1 cellular context compared by ENCODE assay signal in the genomic region with DNA sequence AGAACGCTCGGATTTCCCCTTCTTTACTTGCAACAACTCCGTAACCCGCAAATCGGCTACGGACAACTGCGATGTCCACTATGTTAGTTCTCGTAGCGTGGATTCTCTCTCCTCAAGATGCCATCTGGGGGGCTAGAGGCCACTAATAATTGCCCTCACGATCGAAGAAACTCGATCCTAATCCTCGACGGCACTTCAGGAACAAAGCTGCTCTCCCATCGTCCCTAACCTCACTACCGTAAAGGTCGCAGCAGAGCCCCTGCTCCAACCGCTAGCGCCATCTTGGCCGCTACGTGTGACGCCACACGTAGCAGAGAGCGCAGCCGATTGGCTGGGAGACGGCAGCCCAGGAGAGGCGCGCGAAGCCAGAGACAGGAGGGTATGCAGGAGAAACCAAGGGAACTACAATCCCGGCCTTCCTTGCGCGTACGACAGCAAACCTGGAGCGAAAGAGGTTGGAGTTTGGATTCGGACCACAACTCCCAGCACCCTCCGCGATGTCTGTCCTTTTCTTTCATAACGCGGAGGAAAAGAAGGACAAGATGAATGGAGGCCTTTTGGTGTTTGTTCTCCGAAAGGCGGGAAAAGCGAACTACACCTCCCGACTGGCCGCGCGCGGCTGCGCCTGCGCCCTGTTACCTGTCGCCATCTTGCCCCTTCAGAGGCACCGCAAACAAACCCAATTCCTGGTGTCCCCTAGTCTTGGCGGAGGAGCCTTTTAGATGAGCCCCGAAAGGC.
TF ChIP-seq lines count a peak whose summit lies in the region.

A gene with protein sequence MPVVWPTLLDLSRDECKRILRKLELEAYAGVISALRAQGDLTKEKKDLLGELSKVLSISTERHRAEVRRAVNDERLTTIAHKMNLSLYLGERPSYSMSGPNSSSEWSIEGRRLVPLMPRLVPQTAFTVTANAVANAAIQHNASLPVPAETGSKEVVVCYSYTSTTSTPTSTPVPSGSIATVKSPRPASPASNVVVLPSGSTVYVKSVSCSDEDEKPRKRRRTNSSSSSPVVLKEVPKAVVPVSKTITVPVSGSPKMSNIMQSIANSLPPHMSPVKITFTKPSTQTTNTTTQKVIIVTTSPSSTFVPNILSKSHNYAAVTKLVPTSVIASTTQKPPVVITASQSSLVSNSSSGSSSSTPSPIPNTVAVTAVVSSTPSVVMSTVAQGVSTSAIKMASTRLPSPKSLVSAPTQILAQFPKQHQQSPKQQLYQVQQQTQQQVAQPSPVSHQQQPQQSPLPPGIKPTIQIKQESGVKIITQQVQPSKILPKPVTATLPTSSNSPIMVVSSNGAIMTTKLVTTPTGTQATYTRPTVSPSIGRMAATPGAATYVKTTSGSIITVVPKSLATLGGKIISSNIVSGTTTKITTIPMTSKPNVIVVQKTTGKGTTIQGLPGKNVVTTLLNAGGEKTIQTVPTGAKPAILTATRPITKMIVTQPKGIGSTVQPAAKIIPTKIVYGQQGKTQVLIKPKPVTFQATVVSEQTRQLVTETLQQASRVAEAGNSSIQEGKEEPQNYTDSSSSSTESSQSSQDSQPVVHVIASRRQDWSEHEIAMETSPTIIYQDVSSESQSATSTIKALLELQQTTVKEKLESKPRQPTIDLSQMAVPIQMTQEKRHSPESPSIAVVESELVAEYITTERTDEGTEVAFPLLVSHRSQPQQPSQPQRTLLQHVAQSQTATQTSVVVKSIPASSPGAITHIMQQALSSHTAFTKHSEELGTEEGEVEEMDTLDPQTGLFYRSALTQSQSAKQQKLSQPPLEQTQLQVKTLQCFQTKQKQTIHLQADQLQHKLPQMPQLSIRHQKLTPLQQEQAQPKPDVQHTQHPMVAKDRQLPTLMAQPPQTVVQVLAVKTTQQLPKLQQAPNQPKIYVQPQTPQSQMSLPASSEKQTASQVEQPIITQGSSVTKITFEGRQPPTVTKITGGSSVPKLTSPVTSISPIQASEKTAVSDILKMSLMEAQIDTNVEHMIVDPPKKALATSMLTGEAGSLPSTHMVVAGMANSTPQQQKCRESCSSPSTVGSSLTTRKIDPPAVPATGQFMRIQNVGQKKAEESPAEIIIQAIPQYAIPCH (N-terminal part only) (plus strand): TSS at position 635 of the 738 bp plus-strand sequence. CDS start 1,921 bp downstream, outside the sequence.

TF ChIP-seq in K562, 482 proteins besides CTCF, POLR2A, EP300 and RAD21 (continued from another document and continues in another):
- TF ChIP-seq ZBTB7A (IDR thresholded peaks at IDR 0.05; ENCODE audit: borderline replicate concordance, control insufficient read depth, low read depth, low read length) (no peak), NFRKB (IDR thresholded peaks at IDR 0.05; ENCODE audit: low read depth) (peak; percentile 98), NFXL1 (CRISPR knock-in tag; IDR thresholded peaks at IDR 0.05) (no peak), NR4A1 (CRISPR knock-in tag; IDR thresholded peaks at IDR 0.05) (no peak), NR4A1 (tag; IDR thresholded peaks at IDR 0.05) (no peak), SIN3B (IDR thresholded peaks at IDR 0.05; ENCODE audit: low read depth) (peak; percentile 71), RNF2 (IDR thresholded peaks at IDR 0.05) (no peak; the same call in 1 of the 2 replicates), MTA3 (IDR thresholded peaks at IDR 0.05; ENCODE audit: borderline replicate concordance) (peak; percentile 82), FOXA1 (IDR thresholded peaks at IDR 0.05; ENCODE audit: borderline replicate concordance) (no peak), MBD2 (IDR thresholded peaks at IDR 0.05; ENCODE audit: borderline replicate concordance, low read depth) (peak; percentile 81), ZSCAN32 (CRISPR knock-in tag; IDR thresholded peaks at IDR 0.05) (no peak), ZFP36 (IDR thresholded peaks at IDR 0.05; ENCODE audit: low read depth, low read length, partially characterized antibody) (no peak), SMAD3 (CRISPR knock-in tag; conservative IDR thresholded peaks at IDR 0.05) (0 out of 2 replicates have a peak, but pooled peaks have one; percentile 33), ZNF780A (CRISPR knock-in tag; IDR thresholded peaks at IDR 0.05) (no peak), NRF1 (conservative IDR thresholded peaks at IDR 0.05 in 1 of 2, IDR thresholded peaks at IDR 0.05 in 1 of 2) (peak; percentile 97 to 98), EWSR1 (IDR thresholded peaks at IDR 0.05; ENCODE audit: borderline replicate concordance, low read depth, partially characterized antibody) (no peak), ZNF212 (CRISPR knock-in tag; IDR thresholded peaks at IDR 0.05) (no peak), NR1H2 (CRISPR knock-in tag; IDR thresholded peaks at IDR 0.05) (0 out of 2 replicates have a peak, but pooled peaks have one; percentile 56), ZNF24 (IDR thresholded peaks at IDR 0.05) (peak; percentile 73), KDM2B (CRISPR knock-in tag; IDR thresholded peaks at IDR 0.05) (no peak)
- TF ChIP-seq, protein P1, sequence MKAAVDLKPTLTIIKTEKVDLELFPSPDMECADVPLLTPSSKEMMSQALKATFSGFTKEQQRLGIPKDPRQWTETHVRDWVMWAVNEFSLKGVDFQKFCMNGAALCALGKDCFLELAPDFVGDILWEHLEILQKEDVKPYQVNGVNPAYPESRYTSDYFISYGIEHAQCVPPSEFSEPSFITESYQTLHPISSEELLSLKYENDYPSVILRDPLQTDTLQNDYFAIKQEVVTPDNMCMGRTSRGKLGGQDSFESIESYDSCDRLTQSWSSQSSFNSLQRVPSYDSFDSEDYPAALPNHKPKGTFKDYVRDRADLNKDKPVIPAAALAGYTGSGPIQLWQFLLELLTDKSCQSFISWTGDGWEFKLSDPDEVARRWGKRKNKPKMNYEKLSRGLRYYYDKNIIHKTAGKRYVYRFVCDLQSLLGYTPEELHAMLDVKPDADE (conservative IDR thresholded peaks at IDR 0.05; ENCODE audit: control insufficient read depth, low read depth, low read length), result no peak; the same call in 1 of the 2 replicates
- TF ChIP-seq, protein P2, sequence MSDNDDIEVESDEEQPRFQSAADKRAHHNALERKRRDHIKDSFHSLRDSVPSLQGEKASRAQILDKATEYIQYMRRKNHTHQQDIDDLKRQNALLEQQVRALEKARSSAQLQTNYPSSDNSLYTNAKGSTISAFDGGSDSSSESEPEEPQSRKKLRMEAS (CRISPR knock-in tag; IDR thresholded peaks at IDR 0.05), result peak; percentile 62; the same call in 1 of the 2 replicates
- TF ChIP-seq, protein P3, sequence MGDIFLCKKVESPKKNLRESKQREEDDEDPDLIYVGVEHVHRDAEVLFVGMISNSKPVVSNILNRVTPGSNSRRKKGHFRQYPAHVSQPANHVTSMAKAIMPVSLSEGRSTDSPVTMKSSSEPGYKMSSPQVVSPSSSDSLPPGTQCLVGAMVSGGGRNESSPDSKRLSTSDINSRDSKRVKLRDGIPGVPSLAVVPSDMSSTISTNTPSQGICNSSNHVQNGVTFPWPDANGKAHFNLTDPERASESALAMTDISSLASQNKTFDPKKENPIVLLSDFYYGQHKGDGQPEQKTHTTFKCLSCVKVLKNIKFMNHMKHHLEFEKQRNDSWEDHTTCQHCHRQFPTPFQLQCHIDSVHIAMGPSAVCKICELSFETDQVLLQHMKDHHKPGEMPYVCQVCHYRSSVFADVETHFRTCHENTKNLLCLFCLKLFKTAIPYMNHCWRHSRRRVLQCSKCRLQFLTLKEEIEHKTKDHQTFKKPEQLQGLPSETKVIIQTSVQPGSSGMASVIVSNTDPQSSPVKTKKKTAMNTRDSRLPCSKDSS (IDR thresholded peaks at IDR 0.05; ENCODE audit: low read depth, partially characterized antibody), result no peak
- TF ChIP-seq, protein P4, sequence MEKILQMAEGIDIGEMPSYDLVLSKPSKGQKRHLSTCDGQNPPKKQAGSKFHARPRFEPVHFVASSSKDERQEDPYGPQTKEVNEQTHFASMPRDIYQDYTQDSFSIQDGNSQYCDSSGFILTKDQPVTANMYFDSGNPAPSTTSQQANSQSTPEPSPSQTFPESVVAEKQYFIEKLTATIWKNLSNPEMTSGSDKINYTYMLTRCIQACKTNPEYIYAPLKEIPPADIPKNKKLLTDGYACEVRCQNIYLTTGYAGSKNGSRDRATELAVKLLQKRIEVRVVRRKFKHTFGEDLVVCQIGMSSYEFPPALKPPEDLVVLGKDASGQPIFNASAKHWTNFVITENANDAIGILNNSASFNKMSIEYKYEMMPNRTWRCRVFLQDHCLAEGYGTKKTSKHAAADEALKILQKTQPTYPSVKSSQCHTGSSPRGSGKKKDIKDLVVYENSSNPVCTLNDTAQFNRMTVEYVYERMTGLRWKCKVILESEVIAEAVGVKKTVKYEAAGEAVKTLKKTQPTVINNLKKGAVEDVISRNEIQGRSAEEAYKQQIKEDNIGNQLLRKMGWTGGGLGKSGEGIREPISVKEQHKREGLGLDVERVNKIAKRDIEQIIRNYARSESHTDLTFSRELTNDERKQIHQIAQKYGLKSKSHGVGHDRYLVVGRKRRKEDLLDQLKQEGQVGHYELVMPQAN (IDR thresholded peaks at IDR 0.05; ENCODE audit: borderline replicate concordance), result peak; percentile 87; the same call in 1 of the 2 replicates
- TF ChIP-seq, protein P5, sequence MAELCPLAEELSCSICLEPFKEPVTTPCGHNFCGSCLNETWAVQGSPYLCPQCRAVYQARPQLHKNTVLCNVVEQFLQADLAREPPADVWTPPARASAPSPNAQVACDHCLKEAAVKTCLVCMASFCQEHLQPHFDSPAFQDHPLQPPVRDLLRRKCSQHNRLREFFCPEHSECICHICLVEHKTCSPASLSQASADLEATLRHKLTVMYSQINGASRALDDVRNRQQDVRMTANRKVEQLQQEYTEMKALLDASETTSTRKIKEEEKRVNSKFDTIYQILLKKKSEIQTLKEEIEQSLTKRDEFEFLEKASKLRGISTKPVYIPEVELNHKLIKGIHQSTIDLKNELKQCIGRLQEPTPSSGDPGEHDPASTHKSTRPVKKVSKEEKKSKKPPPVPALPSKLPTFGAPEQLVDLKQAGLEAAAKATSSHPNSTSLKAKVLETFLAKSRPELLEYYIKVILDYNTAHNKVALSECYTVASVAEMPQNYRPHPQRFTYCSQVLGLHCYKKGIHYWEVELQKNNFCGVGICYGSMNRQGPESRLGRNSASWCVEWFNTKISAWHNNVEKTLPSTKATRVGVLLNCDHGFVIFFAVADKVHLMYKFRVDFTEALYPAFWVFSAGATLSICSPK (IDR thresholded peaks at IDR 0.05; ENCODE audit: borderline replicate concordance), result no peak
- TF ChIP-seq, protein P6, sequence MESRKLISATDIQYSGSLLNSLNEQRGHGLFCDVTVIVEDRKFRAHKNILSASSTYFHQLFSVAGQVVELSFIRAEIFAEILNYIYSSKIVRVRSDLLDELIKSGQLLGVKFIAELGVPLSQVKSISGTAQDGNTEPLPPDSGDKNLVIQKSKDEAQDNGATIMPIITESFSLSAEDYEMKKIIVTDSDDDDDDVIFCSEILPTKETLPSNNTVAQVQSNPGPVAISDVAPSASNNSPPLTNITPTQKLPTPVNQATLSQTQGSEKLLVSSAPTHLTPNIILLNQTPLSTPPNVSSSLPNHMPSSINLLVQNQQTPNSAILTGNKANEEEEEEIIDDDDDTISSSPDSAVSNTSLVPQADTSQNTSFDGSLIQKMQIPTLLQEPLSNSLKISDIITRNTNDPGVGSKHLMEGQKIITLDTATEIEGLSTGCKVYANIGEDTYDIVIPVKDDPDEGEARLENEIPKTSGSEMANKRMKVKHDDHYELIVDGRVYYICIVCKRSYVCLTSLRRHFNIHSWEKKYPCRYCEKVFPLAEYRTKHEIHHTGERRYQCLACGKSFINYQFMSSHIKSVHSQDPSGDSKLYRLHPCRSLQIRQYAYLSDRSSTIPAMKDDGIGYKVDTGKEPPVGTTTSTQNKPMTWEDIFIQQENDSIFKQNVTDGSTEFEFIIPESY (CRISPR knock-in tag; IDR thresholded peaks at IDR 0.05), result no peak; the same call in 1 of the 2 replicates
